Comparison of ENCODE assay signal across 9 cellular contexts in the genomic region with DNA sequence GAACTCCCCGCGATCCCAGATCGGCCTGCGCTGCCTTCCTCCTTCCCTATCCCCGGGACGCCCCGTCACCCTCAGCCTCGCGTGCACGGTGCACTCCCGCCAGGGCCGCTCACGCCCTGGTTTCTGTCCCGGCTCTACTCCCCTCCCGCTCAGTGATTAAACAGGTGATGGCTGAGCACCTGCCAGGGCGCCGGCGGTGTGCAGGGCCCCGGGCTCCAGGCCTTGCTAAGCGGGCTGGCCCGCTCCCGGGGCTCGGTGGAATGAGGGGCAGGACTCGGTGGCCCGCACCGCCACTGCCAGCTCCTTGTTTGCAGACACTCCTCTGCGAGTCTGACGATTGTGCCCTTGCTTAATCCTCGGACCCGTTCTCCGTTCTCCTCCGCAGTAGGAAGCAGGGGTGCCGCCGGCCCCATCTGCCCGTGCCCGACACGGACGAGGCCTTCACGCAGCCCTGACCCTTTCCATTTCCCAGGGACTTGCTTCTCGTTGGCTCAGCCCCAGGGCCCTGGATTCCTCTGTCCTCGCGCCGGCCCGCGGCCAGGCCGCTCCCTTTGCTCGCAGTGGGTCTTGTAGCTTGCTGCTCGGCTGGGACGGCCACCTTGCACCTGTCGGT.
A peak's percentile ranks its signal among the peaks of the same experiment; 100 is the strongest.
DNase-seq lines count a peak whose midpoint lies in the region; ATAC-seq and TF ChIP-seq lines count a peak whose summit lies in the region.
"Had no signal": no experiment of that assay in that cellular context is flagged by ENCODE, and none has a peak within 500 bp of the region (broad histone marks: within the 10 kb centered on the region; RNA-seq: fewer than 3 reads in every experiment).

No MANE protein-coding gene starts in this region.

- ATAC-seq in HG02852 (IDR thresholded peaks at IDR 0.05; ENCODE audit: unreplicated experiment), result no peak
- ATAC-seq: HCT116 had no signal

- WGBS in ectodermal cell, 2 experiments, result 19 to 24% methylated on average over 50 of the region's 50 CpGs

- H3K9me3 Mint-ChIP-seq in CD8-positive, alpha-beta memory T cell, result peaks cover 0 to 14% (median 13%) of the 10 kb centered on the region in 5 donors

- H3K27me3 ChIP-seq in HUES6 (ENCODE audit: control insufficient read depth, insufficient read depth, low read length) (peaks cover 23% of the 10 kb centered on the region), ectodermal cell (ENCODE audit: control insufficient read depth, insufficient read depth, low read length, poor library complexity, severe bottlenecking) (peaks cover 23% of the 10 kb centered on the region)
- no peaks in the 10 kb centered on the region for H3K27me3 ChIP-seq in CD8-positive, alpha-beta memory T cell (ENCODE audit: insufficient read depth, low read length, poor library complexity, severe bottlenecking)

- H3K9me3 ChIP-seq in HUES6 (ENCODE audit: control insufficient read depth, insufficient read depth, low read depth, low read length) (no peaks in the 10 kb centered on the region), ectodermal cell (ENCODE audit: control insufficient read depth, low read length) (no peaks in the 10 kb centered on the region)
- H3K9me3 ChIP-seq in CD8-positive, alpha-beta memory T cell (ENCODE audit: low read length), result no peaks in the 10 kb centered on the region

- no peak for TF ChIP-seq POLR2A in erythroblast (IDR thresholded peaks at IDR 0.05; ENCODE audit: low read length)

- no peaks in the 10 kb centered on the region; the same call in 1 of the 2 replicates for H3K4me1 ChIP-seq in HUES6 (ENCODE audit: control insufficient read depth, insufficient read depth, low read length)
- H3K4me1 ChIP-seq in ectodermal cell (ENCODE audit: control insufficient read depth, insufficient read depth, low read length), result no peaks in the 10 kb centered on the region
- no peaks in the 10 kb centered on the region for H3K4me1 ChIP-seq in CD8-positive, alpha-beta memory T cell (ENCODE audit: insufficient read depth, low read length)

- no peak overlapping the region for H3K4me3 Mint-ChIP-seq in CD8-positive, alpha-beta memory T cell

- no peak overlapping the region for H3K27ac Mint-ChIP-seq in CD8-positive, alpha-beta memory T cell

- POLR2A ChIA-PET in CD8-positive, alpha-beta memory T cell (lab: Charles Lee), result no interaction called here

- no peaks in the 10 kb centered on the region for H3K4me1 Mint-ChIP-seq in CD8-positive, alpha-beta memory T cell

- no peak overlapping the region for H3K9ac ChIP-seq in HUES6 (ENCODE audit: low read length)

- no peaks in the 10 kb centered on the region for H3K36me3 Mint-ChIP-seq in CD8-positive, alpha-beta memory T cell

- H3K4me3 ChIP-seq in HUES6 (ENCODE audit: low read depth, low read length) (peak overlapping the region; percentile 49), ectodermal cell (ENCODE audit: insufficient read depth, low read depth, low read length) (peak overlapping the region; percentile 25), skeletal muscle cell (ENCODE audit: low read depth, low read length) (peak overlapping the region; percentile 3)
- no peak overlapping the region for H3K4me3 ChIP-seq in CD8-positive, alpha-beta memory T cell (ENCODE audit: low read length)

- peaks cover 0 to 4% of the 10 kb centered on the region in 2 donors for H3K27me3 Mint-ChIP-seq in CD8-positive, alpha-beta memory T cell

- H3K36me3 ChIP-seq in HUES6 (ENCODE audit: control insufficient read depth, insufficient read depth, low read length) (no peaks in the 10 kb centered on the region), ectodermal cell (ENCODE audit: control insufficient read depth, insufficient read depth, low read length) (no peaks in the 10 kb centered on the region)
- H3K36me3 ChIP-seq in CD8-positive, alpha-beta memory T cell (ENCODE audit: insufficient read depth, low read length), result no peaks in the 10 kb centered on the region

- DNase-seq in kidney tubule cell (ENCODE audit: low spot score) (peak; percentile 57), skeletal muscle cell (ENCODE audit: low read depth) (no peak), erythroblast (lab: John Stamatoyannopoulos, UW) (no peak)
- DNase-seq in CD8-positive, alpha-beta memory T cell, result no peak
- DNase-seq: activated T-cell treated with anti-CD3 and anti-CD28 coated beads for 4 hours had no signal

- CTCF ChIA-PET in CD8-positive, alpha-beta memory T cell (lab: Charles Lee), result no interaction called here

- no peak overlapping the region for H3K27ac ChIP-seq in HUES6 (ENCODE audit: low read depth, low read length)
- no peak overlapping the region for H3K27ac ChIP-seq in ectodermal cell (ENCODE audit: insufficient read depth, low read depth, low read length, poor library complexity, severe bottlenecking)
- H3K27ac ChIP-seq in CD8-positive, alpha-beta memory T cell (ENCODE audit: low read depth, low read length), result no peak overlapping the region
